ENCODE assay signal across 1 cellular context in the genomic region with DNA sequence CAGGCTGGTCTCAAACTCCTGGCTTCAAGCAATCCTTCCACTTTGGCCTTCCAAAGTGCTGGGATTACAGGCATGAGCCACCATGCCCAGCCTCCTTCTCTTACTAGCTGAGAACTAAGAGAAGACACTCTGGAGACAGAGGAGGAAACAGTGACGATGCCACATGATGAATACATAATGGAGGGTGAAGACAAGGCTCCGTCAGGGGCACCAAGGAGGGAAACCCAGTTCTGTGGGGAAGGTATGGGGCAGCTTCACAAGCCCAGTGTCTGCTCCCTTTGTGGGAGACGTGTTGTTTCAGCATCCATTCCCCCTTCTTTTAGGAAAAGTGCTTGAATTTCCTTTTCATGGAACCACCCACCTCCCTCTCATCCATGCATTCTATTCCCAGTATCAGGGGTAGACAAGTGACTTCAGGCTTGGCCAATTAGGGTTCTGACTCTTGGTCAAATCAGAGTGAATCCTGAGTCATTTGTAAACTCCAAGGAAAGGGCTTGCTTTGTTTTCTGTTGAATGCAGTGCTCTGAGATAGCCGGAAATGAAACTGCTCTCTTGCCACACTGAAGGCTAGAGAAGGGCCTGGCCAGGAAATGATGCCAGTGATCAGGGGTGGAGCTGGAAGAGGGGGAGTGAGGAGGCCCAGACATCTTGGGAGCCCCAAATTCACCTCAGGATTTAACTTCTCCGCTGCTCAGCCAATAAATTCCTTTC.
TF ChIP-seq lines count a peak whose summit lies in the region.

No MANE protein-coding gene starts in this region.

TF ChIP-seq in K562, 482 proteins besides CTCF, POLR2A, EP300 and RAD21:
- TF ChIP-seq GABPA (tag; conservative IDR thresholded peaks at IDR 0.05; ENCODE audit: low read depth) (peak; percentile 42; the same call in 1 of the 2 replicates), BMI1 (IDR thresholded peaks at IDR 0.05; ENCODE audit: low read length) (no peak), HDGF (IDR thresholded peaks at IDR 0.05) (no peak)
TF ChIP-seq in K562: peak in this region for 1.
